8 cellular contexts compared by ENCODE assay signal in genomic region chr12:6215120-6215807, GRCh38. TPM values are rescaled to one million over a fixed set of nuclear protein-coding genes. Genes with fewer than 3 reads are reported as not detected.
DNase-seq lines count a peak whose midpoint lies in the region; ATAC-seq and TF ChIP-seq lines count a peak whose summit lies in the region.
"Had no signal": no experiment of that assay in that cellular context is flagged by ENCODE, and none has a peak within 500 bp of the region (broad histone marks: within the 10 kb centered on the region; RNA-seq: fewer than 3 reads in every experiment).

No MANE protein-coding gene starts in this region.

- CTCF ChIA-PET in PC-3 (lab: Charles Lee), result interaction anchor here (1.6 kb wide), 1 partner anchor 63 kb away, joined by 6 read pairs; no protein-coding TSS in a partner anchor

- H3K9me3 ChIP-seq in PC-3 (ENCODE audit: low read length), result no peaks in the 10 kb centered on the region
- H3K9me3 ChIP-seq in mesodermal cell (ENCODE audit: control insufficient read depth, low read length), result no peaks in the 10 kb centered on the region
- no peaks in the 10 kb centered on the region for H3K9me3 ChIP-seq in tibial nerve
- no peaks in the 10 kb centered on the region for H3K9me3 ChIP-seq in MG63

- intact Hi-C loops in PC-3 (cut with micrococcal nuclease), result no loop called here
- intact Hi-C loops in dendritic cell treated with granulocyte-macrophage colony-stimulating factor and Interleukin-4, amounts not matched to agents 40 ng/mL and 50 ng/mL, for 4 days (cut with micrococcal nuclease), result no loop called here

- H3K36me3 ChIP-seq in PC-3 (ENCODE audit: low read depth, low read length) (peaks cover 9% of the 10 kb centered on the region; the same call in 1 of the 2 replicates), mesodermal cell (ENCODE audit: control insufficient read depth, insufficient read depth, low read length) (peaks cover 8% of the 10 kb centered on the region), tibial nerve (peaks cover 0 to 19% (median 0%) of the 10 kb centered on the region in 3 donors), MG63 (peaks cover 23% of the 10 kb centered on the region)

- peak overlapping the region; percentile 68 for H3K4me2 ChIP-seq in PC-3 (ENCODE audit: low read length)

- H3K27me3 Mint-ChIP-seq in dendritic cell treated with granulocyte-macrophage colony-stimulating factor and Interleukin-4, amounts not matched to agents 40 ng/mL and 50 ng/mL, for 4 days, result peaks cover 28% of the 10 kb centered on the region

- peaks cover 17% of the 10 kb centered on the region for H3K36me3 Mint-ChIP-seq in dendritic cell treated with granulocyte-macrophage colony-stimulating factor and Interleukin-4, amounts not matched to agents 40 ng/mL and 50 ng/mL, for 4 days (ENCODE audit: low read depth)

- H4K20me1 ChIP-seq in PC-3 (ENCODE audit: low read length), result no peaks in the 10 kb centered on the region

- H3F3A ChIP-seq in PC-3 (ENCODE audit: low read length, unreplicated experiment), result peaks cover 6% of the 10 kb centered on the region

- TF ChIP-seq POLR2A in tibial nerve (IDR thresholded peaks at IDR 0.05), result no peak

- H3K27ac Mint-ChIP-seq in dendritic cell treated with granulocyte-macrophage colony-stimulating factor and Interleukin-4, amounts not matched to agents 40 ng/mL and 50 ng/mL, for 4 days, result peak overlapping the region; percentile 62

- no peaks in the 10 kb centered on the region for H3K9me3 Mint-ChIP-seq in dendritic cell treated with granulocyte-macrophage colony-stimulating factor and Interleukin-4, amounts not matched to agents 40 ng/mL and 50 ng/mL, for 4 days

- peaks cover 38% of the 10 kb centered on the region for H3K4me1 Mint-ChIP-seq in dendritic cell treated with granulocyte-macrophage colony-stimulating factor and Interleukin-4, amounts not matched to agents 40 ng/mL and 50 ng/mL, for 4 days (ENCODE audit: low read depth)

- no peaks in the 10 kb centered on the region for H3K27me3 ChIP-seq in PC-3 (ENCODE audit: low read length)
- H3K27me3 ChIP-seq in tibial nerve, result no peaks in the 10 kb centered on the region
- H3K27me3 ChIP-seq in MG63, result no peaks in the 10 kb centered on the region

- peak; percentile 1; the same call in 1 of the 2 replicates for ATAC-seq in PC-3

- TF ChIP-seq EP300 in tibial nerve (IDR thresholded peaks at IDR 0.05), result no peak

- no peak overlapping the region for H2AFZ ChIP-seq in PC-3 (ENCODE audit: low read length)

- H3K4me3 Mint-ChIP-seq in dendritic cell treated with granulocyte-macrophage colony-stimulating factor and Interleukin-4, amounts not matched to agents 40 ng/mL and 50 ng/mL, for 4 days, result no peak overlapping the region

- WGBS in mesodermal cell (ENCODE audit: insufficient coverage in 2 of 2), 2 experiments, result 27 to 47% methylated on average over 3 to 7 of the region's 10 CpGs
- 66 to 75% methylated on average over 10 of the region's 10 CpGs for WGBS in tibial nerve, 2 donors

- H3K4me3 ChIP-seq in PC-3 (ENCODE audit: low read length) (peak overlapping the region; percentile 30; the same call in 1 of the 2 replicates), mesodermal cell (ENCODE audit: extremely low read depth, insufficient read depth, low read length, poor library complexity, severe bottlenecking) (no peak overlapping the region), tibial nerve (peak overlapping the region in 1 of 4 donors; percentile 4), MG63 (no peak overlapping the region)

- H3K9ac ChIP-seq in PC-3 (ENCODE audit: low read length), result peak overlapping the region; percentile 69

- peaks cover 91% of the 10 kb centered on the region for H3K79me2 ChIP-seq in PC-3 (ENCODE audit: low read length)

- peak overlapping the region; percentile 99 for H3K27ac ChIP-seq in PC-3 (ENCODE audit: low read length)
- H3K27ac ChIP-seq in mesodermal cell (ENCODE audit: low read depth, low read length, severe bottlenecking), result peak overlapping the region; percentile 49
- H3K27ac ChIP-seq in tibial nerve, result peak overlapping the region; percentile 79 to 99 (median 89)

- TSS peak; percentile 97 for BruUV-seq in PC-3 (replicated peaks; lab: Mats Ljungman, UMichigan)

- DNase-seq in PC-3 (no peak), tibial nerve (ENCODE audit: low spot score in 2 of 2) (no peak), middle frontal gyrus (ENCODE audit: extremely low spot score, low spot score) (no peak), MG63 (no peak)
- no peak for DNase-seq in stimulated activated CD4-positive, alpha-beta T cell treated with anti-CD3 and anti-CD28 coated beads, Interleukin-4, amount 100 ng/mL, for 1 hour
- DNase-seq: stimulated activated naive CD8-positive, alpha-beta T cell treated with anti-CD3 and anti-CD28 coated beads, Interleukin-15, Interleukin-2, amounts not matched to agents 100 U/mL and 50 U/mL, for 24 hours had no signal

- H3K4me1 ChIP-seq in PC-3 (ENCODE audit: insufficient read depth, low read length) (peaks cover 68% of the 10 kb centered on the region), mesodermal cell (ENCODE audit: control insufficient read depth, insufficient read depth, low read length, poor library complexity, severe bottlenecking) (peaks cover 33% of the 10 kb centered on the region), tibial nerve (peaks cover 0 to 100% (median 69%) of the 10 kb centered on the region in 4 donors)

- POLR2A ChIA-PET in PC-3 (lab: Charles Lee; ENCODE audit: unreplicated experiment), result interaction anchor here (0.5 to 1.2 kb wide), 4 partner anchors 12 to 319 kb away, joined by 3 to 26 read pairs (median 4); partner anchors contain the start of gene GAPDH

- H3K9me2 ChIP-seq in PC-3 (replicated peaks; ENCODE audit: low read length), result no peaks in the 10 kb centered on the region

- TF ChIP-seq CTCF in PC-3 (conservative IDR thresholded peaks at IDR 0.05; ENCODE audit: low read depth, low read length) (no peak), tibial nerve (IDR thresholded peaks at IDR 0.05) (no peak)

RNA-seq across cellular contexts. Expression of gene CD9, which starts 15.1 kb away (rescaled TPM):
- 153 and 174 TPM in 2 replicates for total RNA-seq in PC-3 (2014; rRNA removed)
- 83.6 TPM for polyA plus RNA-seq in mesodermal cell (2013, experiment 1 of 2)
- polyA plus RNA-seq in mesodermal cell (2013, experiment 2 of 2), result 66.9 TPM
- total RNA-seq in tibial nerve, result 100 to 1,000 TPM; 297 to 500 (median 391) TPM
- 95.5 and 98.2 TPM in 2 replicates for total RNA-seq in MG63 (2014; rRNA removed; shearing (Covaris generic); ENCODE audit: low replicate concordance)

Comparison
In these comparisons a context has a peak if more than half of its experiments do, and no peak if none do; other contexts are left out.
1. H3K27ac ChIP-seq: peak in every context shown above with its lines; median percentile 99 in PC-3; 89 in tibial nerve; 49 in mesodermal cell.